In genomic region chr16:73215482-73216377, GRCh38 we compare ENCODE assay signal across 16 cellular contexts.
DNase-seq lines count a peak whose midpoint lies in the region; ATAC-seq, FAIRE-seq and TF ChIP-seq lines count a peak whose summit lies in the region.
"Had no signal": no experiment of that assay in that cellular context is flagged by ENCODE, and none has a peak within 500 bp of the region (broad histone marks: within the 10 kb centered on the region; RNA-seq: fewer than 3 reads in every experiment).

No MANE protein-coding gene starts in this region.

- TF ChIP-seq POLR2A in GM12891 (IDR thresholded peaks at IDR 0.05; ENCODE audit: low read depth, low read length): no peak

- no peak overlapping the region for H3K4me3 ChIP-seq in skeletal muscle cell (ENCODE audit: low read depth, low read length)
- H3K4me3 ChIP-seq: Peyer's patch had no signal

- FAIRE-seq in GM12891 (lab: Jason Lieb, UNC): no peak

- ATAC-seq in Right ventricle myocardium superior (ENCODE audit: poor library complexity): peak; percentile 69
- no peak for ATAC-seq in HG03432 (IDR thresholded peaks at IDR 0.05; ENCODE audit: unreplicated experiment)
- ATAC-seq: activated CD8-positive, alpha-beta T cell treated with anti-CD3 and anti-CD28 coated beads for 36 hours had no signal

- DNase-seq in EL (peak; percentile 74), amniotic epithelial cell (ENCODE audit: low read depth) (peak; percentile 50), Right ventricle myocardium superior (no peak), skeletal muscle cell (ENCODE audit: low read depth) (peak; percentile 91), NCI-H524 (lab: John Stamatoyannopoulos, UW) (no peak), GM12891 (ENCODE audit: insufficient read length, low spot score) (no peak), NCI-H128 (lab: John Stamatoyannopoulos, UW; ENCODE audit: unreplicated experiment) (no peak)
- DNase-seq: activated CD8-positive, alpha-beta T cell treated with anti-CD3 and anti-CD28 coated beads for 36 hours; GDM1; islet precursor cell; NCI-H187; NCI-H526 treated with DMSO at 0.1 percent for 48 hours; Peyer's patch; stimulated activated naive CD4-positive, alpha-beta T cell treated with Interleukin-2 at 50 U/mL for 16 hours; SW 1271 had no signal

- intact Hi-C loops in Right ventricle myocardium superior (cut with DNase I): no loop called here

TF ChIP-seq in GM12891, 5 proteins besides CTCF, POLR2A, EP300 and RAD21:
- TF ChIP-seq SPI1 (IDR thresholded peaks at IDR 0.05; ENCODE audit: low read depth, low read length) (no peak), PAX5 (IDR thresholded peaks at IDR 0.05; ENCODE audit: insufficient read depth, low read length, severe bottlenecking) (no peak), TAF1 (IDR thresholded peaks at IDR 0.05; ENCODE audit: low read depth, low read length) (no peak), POU2F2 (IDR thresholded peaks at IDR 0.05; ENCODE audit: low read depth, low read length) (no peak), POLR2AphosphoS5 (IDR thresholded peaks at IDR 0.05; ENCODE audit: low read depth, low read length) (no peak)

Comparison
In these comparisons a context has a peak if more than half of its experiments do, and no peak if none do; other contexts are left out.
1. DNase-seq: peak in EL (single experiment), amniotic epithelial cell (single experiment) and skeletal muscle cell (single experiment); none in Right ventricle myocardium superior (single experiment), NCI-H524 (0 of 2), GM12891 (single experiment) and NCI-H128 (single experiment).